Comparison of ENCODE assay signal across 5 cellular contexts in the genomic region with DNA sequence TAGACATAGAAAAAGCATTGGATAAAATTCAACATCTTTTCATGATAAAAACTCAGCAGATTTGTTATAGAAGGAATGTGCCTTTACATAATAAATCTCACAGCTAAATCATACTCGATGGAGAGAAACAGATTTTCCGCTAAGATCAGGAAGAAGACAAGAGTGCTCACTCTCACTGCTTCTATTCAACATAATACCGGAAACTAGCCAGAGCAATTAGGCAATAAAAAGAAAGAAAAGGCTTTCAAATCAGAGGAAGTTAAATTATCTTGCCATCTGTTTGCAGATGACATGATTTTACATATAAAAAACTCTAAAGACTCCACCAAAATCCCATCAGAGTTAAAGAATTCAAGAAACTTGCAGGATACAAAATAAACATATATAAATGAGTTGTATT. TPM values are rescaled to one million over a fixed set of nuclear protein-coding genes. Genes with fewer than 3 reads are reported as not detected.
"Had no signal": no experiment of that assay in that cellular context is flagged by ENCODE, and none has a peak within 500 bp of the region (broad histone marks: within the 10 kb centered on the region; RNA-seq: fewer than 3 reads in every experiment).

No MANE protein-coding gene starts in this region.

RNA-seq across cellular contexts. Expression of a gene that starts 3.8 kb away (rescaled TPM):
- polyA plus RNA-seq: keratinocyte, pancreas, right cardiac atrium, spleen had no signal

RNA-seq across cellular contexts. Expression of a gene that starts 8.2 kb away (rescaled TPM):
- polyA plus RNA-seq: keratinocyte; naive thymus-derived CD8-positive, alpha-beta T cell; pancreas; right cardiac atrium had no signal

RNA-seq across cellular contexts. Expression of a gene that starts 26.7 kb away (rescaled TPM):
- polyA plus RNA-seq: keratinocyte; naive thymus-derived CD8-positive, alpha-beta T cell; right cardiac atrium had no signal
